Comparison of ENCODE assay signal across 9 cellular contexts in the genomic region with DNA sequence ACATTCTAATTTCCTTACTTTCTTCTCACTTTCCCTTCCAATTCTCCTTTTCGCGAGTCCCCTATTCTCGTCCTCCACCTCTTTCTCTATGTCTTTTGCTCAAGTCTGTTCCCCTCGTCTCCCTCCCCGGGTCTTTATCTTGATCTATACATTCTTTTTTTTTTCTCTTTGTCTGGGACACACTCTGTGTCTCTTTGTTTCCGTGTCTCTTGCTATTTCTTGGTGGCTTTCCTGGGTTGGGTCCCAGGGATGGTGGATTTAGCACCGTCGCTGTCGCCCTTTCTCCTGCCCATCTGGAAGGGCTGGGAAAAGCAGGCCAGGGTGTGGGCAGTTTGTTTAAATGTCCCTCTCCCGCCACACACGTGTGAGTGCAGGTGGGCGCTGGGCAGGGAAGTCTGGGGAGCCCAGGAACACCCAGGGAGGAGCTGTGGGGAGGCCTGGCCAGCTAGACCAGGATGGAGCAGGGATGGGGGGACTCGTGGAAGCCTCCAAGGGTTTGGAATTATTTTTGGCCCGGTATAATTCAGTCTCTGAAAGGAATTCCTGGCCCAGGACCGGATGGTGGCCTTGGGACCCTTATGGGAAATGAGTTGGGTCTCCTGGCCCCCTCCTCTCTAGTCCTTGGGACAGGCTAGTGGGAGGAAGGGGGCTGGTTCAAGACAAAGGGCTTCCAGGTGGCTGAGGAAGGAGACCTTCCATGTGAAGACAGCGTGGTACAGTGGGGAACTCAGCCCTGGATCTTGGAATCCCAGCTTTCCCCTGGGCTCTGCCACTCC. TPM values are rescaled to one million over a fixed set of nuclear protein-coding genes. Genes with fewer than 3 reads are reported as not detected.
DNase-seq lines count a peak whose midpoint lies in the region; ATAC-seq and TF ChIP-seq lines count a peak whose summit lies in the region.
"Had no signal": no experiment of that assay in that cellular context is flagged by ENCODE, and none has a peak within 500 bp of the region (broad histone marks: within the 10 kb centered on the region; RNA-seq: fewer than 3 reads in every experiment).

No MANE protein-coding gene starts in this region.

- no peaks in the 10 kb centered on the region for H3K9me3 Mint-ChIP-seq in effector memory CD8-positive, alpha-beta T cell
- no peaks in the 10 kb centered on the region for H3K9me3 Mint-ChIP-seq in naive thymus-derived CD8-positive, alpha-beta T cell

- peak overlapping the region; percentile 57 to 66 for H3K4me3 Mint-ChIP-seq in effector memory CD8-positive, alpha-beta T cell
- peak overlapping the region; percentile 81 to 99 (median 93) for H3K4me3 Mint-ChIP-seq in naive thymus-derived CD8-positive, alpha-beta T cell

- no peak overlapping the region for H3K27ac Mint-ChIP-seq in effector memory CD8-positive, alpha-beta T cell
- H3K27ac Mint-ChIP-seq in naive thymus-derived CD8-positive, alpha-beta T cell, result peak overlapping the region; percentile 22 to 94 (median 88)

- DNase-seq in AG04449 (ENCODE audit: low read depth, low spot score) (no peak), NAMALWA (ENCODE audit: low spot score) (peak; percentile 41), HK-2 (ENCODE audit: unreplicated experiment) (no peak), GM10266 (ENCODE audit: extremely low spot score) (no peak)
- DNase-seq in effector memory CD8-positive, alpha-beta T cell, result no peak
- no peak for DNase-seq in naive thymus-derived CD8-positive, alpha-beta T cell
- no peak for DNase-seq in activated CD4-positive, alpha-beta T cell treated with anti-CD3 and anti-CD28 coated beads, Interleukin-2, amount 50 U/mL, for 1 hour
- DNase-seq: NCI-H1930 had no signal

- peaks cover 37 to 66% of the 10 kb centered on the region in 2 donors for H3K27me3 Mint-ChIP-seq in effector memory CD8-positive, alpha-beta T cell
- peaks cover 0 to 12% (median 0%) of the 10 kb centered on the region in 5 donors for H3K27me3 Mint-ChIP-seq in naive thymus-derived CD8-positive, alpha-beta T cell

- peaks cover 4 to 6% of the 10 kb centered on the region in 2 donors for H3K4me1 Mint-ChIP-seq in effector memory CD8-positive, alpha-beta T cell (ENCODE audit: low read depth in 2 of 2)
- H3K4me1 Mint-ChIP-seq in naive thymus-derived CD8-positive, alpha-beta T cell, result peaks cover 13 to 33% (median 29%) of the 10 kb centered on the region in 4 donors

- POLR2A ChIA-PET in AG04449 (lab: Yijun Ruan, JAX), result interaction anchor here (0.8 to 1.3 kb wide), 2 partner anchors 8 to 10 kb away, joined by 4 to 6 read pairs; no protein-coding TSS in a partner anchor
- POLR2A ChIA-PET in naive thymus-derived CD8-positive, alpha-beta T cell (lab: Charles Lee), result interaction anchor here (0.5 to 9.1 kb wide), 11 partner anchors 8 to 66 kb away, joined by 3 to 65 read pairs (median 8); partner anchors contain the start of gene ID3

- no peak for TF ChIP-seq CTCF in AG04449 (IDR thresholded peaks at IDR 0.05; ENCODE audit: insufficient read depth, low read length, missing control alignments)
- TF ChIP-seq CTCF in GM10266 (IDR thresholded peaks at IDR 0.05; ENCODE audit: control insufficient read depth, insufficient read depth, low read depth, missing control alignments), result no peak

- ATAC-seq in effector memory CD8-positive, alpha-beta T cell (replicated peaks), result no peak
- peak; percentile 14 to 33 for ATAC-seq in naive thymus-derived CD8-positive, alpha-beta T cell
- no peak for ATAC-seq in GM21526 (IDR thresholded peaks at IDR 0.05; ENCODE audit: low FRiP score, unreplicated experiment)

- H3K36me3 Mint-ChIP-seq in effector memory CD8-positive, alpha-beta T cell (ENCODE audit: insufficient read depth), result no peaks in the 10 kb centered on the region
- peaks cover 0 to 2% (median 0%) of the 10 kb centered on the region in 3 donors for H3K36me3 Mint-ChIP-seq in naive thymus-derived CD8-positive, alpha-beta T cell

- CTCF ChIA-PET in AG04449 (lab: Yijun Ruan, JAX), result interaction anchor here (0.7 to 40.3 kb wide), 5 partner anchors 11 to 68 kb away, joined by 3 to 1485 read pairs (median 6); no protein-coding TSS in a partner anchor

- H3K4me3 ChIP-seq in AG04449 (ENCODE audit: low read depth, low read length), result peak overlapping the region; percentile 49

RNA-seq across cellular contexts. Expression of gene ID3, which starts 9.5 kb away (rescaled TPM):
- total RNA-seq in naive thymus-derived CD8-positive, alpha-beta T cell, result 10 to 100 TPM; 60.9 to 64.8 TPM
- polyA plus RNA-seq in naive thymus-derived CD8-positive, alpha-beta T cell, result 1 to 10 TPM; 2.7 to 10.0 (median 4.6) TPM

RNA-seq across cellular contexts. Expression of gene E2F2, which starts 37.8 kb away (rescaled TPM):
- total RNA-seq in naive thymus-derived CD8-positive, alpha-beta T cell, result under 1 TPM; 0.10 to 0.14 TPM
- polyA plus RNA-seq in naive thymus-derived CD8-positive, alpha-beta T cell, result under 1 TPM in 2 of 3 donors, not detected in 1; 0.05 to 0.14 TPM

Comparison
In these comparisons a context has a peak if more than half of its experiments do, and no peak if none do; other contexts are left out.
1. ATAC-seq: peak in naive thymus-derived CD8-positive, alpha-beta T cell (2 of 2); none in effector memory CD8-positive, alpha-beta T cell (single experiment) and GM21526 (single experiment).
2. H3K27ac Mint-ChIP-seq: peak in naive thymus-derived CD8-positive, alpha-beta T cell (10 of 10); none in effector memory CD8-positive, alpha-beta T cell (0 of 2).